31 cellular contexts compared by ENCODE assay signal in the genomic region with DNA sequence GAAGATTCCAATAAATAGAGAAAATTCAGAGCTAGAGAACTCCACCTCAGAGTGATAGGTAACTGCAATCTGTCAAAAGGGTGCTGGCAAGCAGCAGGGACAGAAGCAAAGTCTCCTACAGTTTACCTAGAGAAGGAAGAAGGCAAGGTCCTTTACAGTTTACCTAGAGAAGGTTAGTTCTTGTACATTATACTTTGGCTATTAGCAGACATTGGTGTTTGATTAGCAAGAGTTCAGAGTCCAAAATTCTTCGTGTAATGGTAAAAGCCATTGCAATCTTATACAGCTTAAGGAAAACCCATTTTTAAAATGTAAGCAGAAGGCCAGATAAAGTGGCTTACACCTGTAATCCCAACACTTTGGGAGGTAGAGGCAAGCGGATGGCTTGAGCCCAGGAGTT.
"Had no signal": no experiment of that assay in that cellular context is flagged by ENCODE, and none has a peak within 500 bp of the region (broad histone marks: within the 10 kb centered on the region; RNA-seq: fewer than 3 reads in every experiment).

No MANE protein-coding gene starts in this region.

- H3K9me3 Mint-ChIP-seq: memory B cell; natural killer cell treated with Interleukin-12 subunit alpha and Interleukin-12 subunit beta and Interleukin-15 and Interleukin-18, amount 100 ng/mL, for 72 hours; neural crest cell; stimulated activated memory B cell treated with anti-CD40 and anti-IgM and Interleukin-4, amounts not matched to agents 10 μg/mL and 1 μg/mL and 100 μg/mL, for 72 hours; stimulated activated naive CD8-positive, alpha-beta T cell treated with anti-CD3 and anti-CD28 coated beads, Interleukin-15, amount 100 ng/mL, for 72 hours; type B pancreatic cell had no signal

- H3K4me3 Mint-ChIP-seq: memory B cell; naive thymus-derived CD4-positive, alpha-beta T cell; natural killer cell treated with Interleukin-12 subunit alpha and Interleukin-12 subunit beta and Interleukin-15 and Interleukin-18, amount 100 ng/mL, for 72 hours; neural crest cell; stimulated activated memory B cell treated with anti-CD40 and anti-IgM and Interleukin-4, amounts not matched to agents 10 μg/mL and 1 μg/mL and 100 μg/mL, for 72 hours; stimulated activated naive CD8-positive, alpha-beta T cell treated with anti-CD3 and anti-CD28 coated beads, Interleukin-15, amount 100 ng/mL, for 72 hours; type B pancreatic cell had no signal

- ATAC-seq: heart right ventricle; left cardiac atrium; left lung; mucosa of descending colon; naive thymus-derived CD4-positive, alpha-beta T cell; natural killer cell treated with Interleukin-12 subunit alpha and Interleukin-12 subunit beta and Interleukin-15 and Interleukin-18, amount 100 ng/mL, for 72 hours; pancreas; right cardiac atrium; stimulated activated memory B cell treated with anti-CD40 and anti-IgM and Interleukin-4, amounts not matched to agents 10 μg/mL and 1 μg/mL and 100 μg/mL, for 72 hours; stimulated activated naive CD8-positive, alpha-beta T cell treated with anti-CD3 and anti-CD28 coated beads, Interleukin-15, amount 100 ng/mL, for 72 hours had no signal

- H3K36me3 ChIP-seq: pancreas, prostate gland, uterus had no signal

- H3K27ac ChIP-seq: heart right ventricle, left lung, pancreas, prostate gland, sigmoid colon, tibial nerve, uterus had no signal

- H3K4me1 Mint-ChIP-seq: stimulated activated naive CD8-positive, alpha-beta T cell treated with anti-CD3 and anti-CD28 coated beads, Interleukin-15, amount 100 ng/mL, for 72 hours had no signal

- H3K4me3 ChIP-seq: heart right ventricle, left lung, lung, mucosa of descending colon, pancreas, prostate gland, sigmoid colon, smooth muscle cell, tibial nerve, uterus had no signal

- H3K9me3 ChIP-seq: left lung, pancreas, prostate gland, sigmoid colon, uterus had no signal

- H3K27me3 Mint-ChIP-seq: memory B cell; naive thymus-derived CD4-positive, alpha-beta T cell; natural killer cell treated with Interleukin-12 subunit alpha and Interleukin-12 subunit beta and Interleukin-15 and Interleukin-18, amount 100 ng/mL, for 72 hours; stimulated activated memory B cell treated with anti-CD40 and anti-IgM and Interleukin-4, amounts not matched to agents 10 μg/mL and 1 μg/mL and 100 μg/mL, for 72 hours; stimulated activated naive CD8-positive, alpha-beta T cell treated with anti-CD3 and anti-CD28 coated beads, Interleukin-15, amount 100 ng/mL, for 72 hours; type B pancreatic cell had no signal

- H3K4me1 ChIP-seq: heart right ventricle, left lung, pancreas, prostate gland, sigmoid colon, tibial nerve, uterus had no signal

- DNase-seq: heart right ventricle; hippocampal formation; kidney glomerular epithelial cell; left cardiac atrium; left lung; midbrain; mucosa of descending colon; naive thymus-derived CD4-positive, alpha-beta T cell; nucleus accumbens; pancreas; posterior cingulate gyrus; retina; right cardiac atrium; sigmoid colon; stimulated activated CD4-positive, alpha-beta T cell treated with anti-CD3 and anti-CD28 coated beads, Interleukin-1b, Interleukin-23, amount 100 ng/mL, for 48 hours; stimulated activated CD4-positive, alpha-beta T cell treated with anti-CD3 and anti-CD28 coated beads, Interleukin-2, amount 100 ng/mL, for 48 hours; stimulated activated CD4-positive, alpha-beta T cell treated with anti-CD3 and anti-CD28 coated beads, Interleukin-4, amount 100 ng/mL, for 4 hours; stimulated activated CD8-positive, alpha-beta memory T cell treated with anti-CD3 and anti-CD28 coated beads, Interleukin-4, amount 100 ng/mL, for 48 hours; stimulated activated naive CD4-positive, alpha-beta T cell treated with Interleukin-2 at 50 U/mL for 16 hours; stimulated activated naive CD8-positive, alpha-beta T cell treated with anti-CD3 and anti-CD28 coated beads, Interleukin-15, amount 100 ng/mL, for 72 hours; substantia nigra; uterus had no signal

- H3K27ac Mint-ChIP-seq: memory B cell; natural killer cell treated with Interleukin-12 subunit alpha and Interleukin-12 subunit beta and Interleukin-15 and Interleukin-18, amount 100 ng/mL, for 72 hours; stimulated activated memory B cell treated with anti-CD40 and anti-IgM and Interleukin-4, amounts not matched to agents 10 μg/mL and 1 μg/mL and 100 μg/mL, for 72 hours; stimulated activated naive CD8-positive, alpha-beta T cell treated with anti-CD3 and anti-CD28 coated beads, Interleukin-15, amount 100 ng/mL, for 72 hours; type B pancreatic cell had no signal

- H3K27me3 ChIP-seq: heart right ventricle, left lung, pancreas, sigmoid colon, tibial nerve, uterus had no signal
